Comparison of ENCODE assay signal across 11 cellular contexts in genomic region chr1:91712393-91712792, GRCh38.
DNase-seq lines count a peak whose midpoint lies in the region; ATAC-seq and TF ChIP-seq lines count a peak whose summit lies in the region.
"Had no signal": no experiment of that assay in that cellular context is flagged by ENCODE, and none has a peak within 500 bp of the region (broad histone marks: within the 10 kb centered on the region; RNA-seq: fewer than 3 reads in every experiment).

No MANE protein-coding gene starts in this region.

- intact Hi-C loops in lower lobe of right lung (cut with DNase I), result no loop called here
- intact Hi-C loops in thyroid gland (cut with DNase I), result no loop called here

- POLR2A ChIA-PET in T-cell (lab: Charles Lee), result interaction anchor here in 1 of 2 donors (0.5 kb wide), 1 partner anchor 1294 kb away, joined by 3 read pairs; no protein-coding TSS in a partner anchor

- H3K27ac Mint-ChIP-seq in activated T-cell treated with anti-CD3 and anti-CD28 coated beads, Interleukin-2, amount 50 U/mL, for 72 hours, result peak overlapping the region; percentile 93
- peak overlapping the region; percentile 12 to 20 for H3K27ac Mint-ChIP-seq in T-cell

- H3K36me3 ChIP-seq in lower lobe of right lung (peaks cover 49% of the 10 kb centered on the region), thyroid gland (peaks cover 0 to 9% of the 10 kb centered on the region in 2 donors), osteoblast (ENCODE audit: insufficient read depth, low read length) (peaks cover 4% of the 10 kb centered on the region)

- no peak for TF ChIP-seq POLR2A in thyroid gland (IDR thresholded peaks at IDR 0.05)

- no peak overlapping the region for H2AFZ ChIP-seq in osteoblast (ENCODE audit: low read length)

- H3K4me3 ChIP-seq in lower lobe of right lung (no peak overlapping the region), thyroid gland (replicated peaks in 1 of 3) (no peak overlapping the region), osteoblast (ENCODE audit: insufficient read depth, low read length) (no peak overlapping the region)

- 85 to 87% methylated on average over 3 of the region's 3 CpGs for WGBS in thyroid gland, 2 donors

- TF ChIP-seq CTCF in lower lobe of right lung (IDR thresholded peaks at IDR 0.05) (no peak), thyroid gland (IDR thresholded peaks at IDR 0.05) (no peak), osteoblast (IDR thresholded peaks at IDR 0.05; ENCODE audit: extremely low read depth, low read depth, low read length) (no peak)

- H3K36me3 Mint-ChIP-seq in activated T-cell treated with anti-CD3 and anti-CD28 coated beads, Interleukin-2, amount 50 U/mL, for 72 hours (ENCODE audit: insufficient read depth in 2 of 2), result peaks cover 0 to 4% of the 10 kb centered on the region in 2 donors
- peaks cover 85% of the 10 kb centered on the region for H3K36me3 Mint-ChIP-seq in T-cell

- no peaks in the 10 kb centered on the region for H3K79me2 ChIP-seq in osteoblast (ENCODE audit: insufficient read depth, low read length)

- peaks cover 51% of the 10 kb centered on the region for H3K4me1 Mint-ChIP-seq in activated T-cell treated with anti-CD3 and anti-CD28 coated beads, Interleukin-2, amount 50 U/mL, for 72 hours (ENCODE audit: low read depth)
- H3K4me1 Mint-ChIP-seq in T-cell, result peaks cover 14 to 30% (median 18%) of the 10 kb centered on the region in 3 donors

- H3K4me2 ChIP-seq in osteoblast (ENCODE audit: insufficient read depth, low read length), result no peak overlapping the region

- peak overlapping the region; percentile 72 to 88 for H3K4me3 Mint-ChIP-seq in activated T-cell treated with anti-CD3 and anti-CD28 coated beads, Interleukin-2, amount 50 U/mL, for 72 hours
- H3K4me3 Mint-ChIP-seq in T-cell, result no peak overlapping the region

- H3K9me3 Mint-ChIP-seq in activated T-cell treated with anti-CD3 and anti-CD28 coated beads, Interleukin-2, amount 50 U/mL, for 72 hours, result no peaks in the 10 kb centered on the region
- H3K9me3 Mint-ChIP-seq in T-cell, result no peaks in the 10 kb centered on the region

- ATAC-seq in activated T-cell treated with anti-CD3 and anti-CD28 coated beads, Interleukin-2, amount 50 U/mL, for 72 hours (replicated peaks in 1 of 2), result peak in 1 of 2 donors; percentile 21
- ATAC-seq in T-cell (replicated peaks in 1 of 4), result no peak
- no peak for ATAC-seq in lower lobe of right lung
- no peak for ATAC-seq in HG03139 (IDR thresholded peaks at IDR 0.05; ENCODE audit: unreplicated experiment)

- H3K9me3 ChIP-seq in lower lobe of right lung (no peaks in the 10 kb centered on the region), thyroid gland (no peaks in the 10 kb centered on the region), osteoblast (ENCODE audit: low read depth, low read length) (no peaks in the 10 kb centered on the region)

- DNase-seq in activated T-cell treated with anti-CD3 and anti-CD28 coated beads, Interleukin-2, amount 50 U/mL, for 72 hours, result no peak
- DNase-seq in activated T-cell treated with anti-CD3 and anti-CD28 coated beads, Interleukin-2, amount 50 U/mL, for 1 hour, result no peak
- DNase-seq in T-cell (no peak), lower lobe of right lung (no peak), thyroid gland (no peak), DMS153 (lab: John Stamatoyannopoulos, UW) (no peak), osteoblast (ENCODE audit: insufficient read length, low spot score, missing footprints) (no peak)
- DNase-seq: DND-41; NCI-H2227 treated with DMSO at 0.1 percent for 48 hours; stimulated activated CD4-positive, alpha-beta T cell treated with anti-CD3 and anti-CD28 coated beads, Interleukin-4, amount 100 ng/mL, for 4 hours had no signal

- H3K27me3 ChIP-seq in lower lobe of right lung (ENCODE audit: low read depth) (no peaks in the 10 kb centered on the region), thyroid gland (no peaks in the 10 kb centered on the region), osteoblast (ENCODE audit: insufficient read depth, low read length) (no peaks in the 10 kb centered on the region)

- CTCF ChIA-PET in T-cell (lab: Charles Lee), result interaction anchor here in 1 of 2 donors (1.9 kb wide), 1 partner anchor 200 kb away, joined by 7 read pairs; no protein-coding TSS in a partner anchor

- H4K20me1 ChIP-seq in osteoblast (ENCODE audit: insufficient read depth, low read length), result no peaks in the 10 kb centered on the region

- peaks cover 22% of the 10 kb centered on the region for H3K4me1 ChIP-seq in lower lobe of right lung
- peaks cover 14 to 22% of the 10 kb centered on the region in 2 donors for H3K4me1 ChIP-seq in thyroid gland
- H3K4me1 ChIP-seq in osteoblast (ENCODE audit: insufficient read depth, low read length), result peaks cover 10% of the 10 kb centered on the region

- no peaks in the 10 kb centered on the region for H3K27me3 Mint-ChIP-seq in activated T-cell treated with anti-CD3 and anti-CD28 coated beads, Interleukin-2, amount 50 U/mL, for 72 hours (ENCODE audit: low read depth)
- H3K27me3 Mint-ChIP-seq in T-cell, result no peaks in the 10 kb centered on the region

- H3K27ac ChIP-seq in lower lobe of right lung (peak overlapping the region; percentile 56), thyroid gland (peak overlapping the region; percentile 4 to 55 (median 54)), osteoblast (ENCODE audit: low read depth, low read length) (no peak overlapping the region)

Comparison
In these comparisons a context has a peak if more than half of its experiments do, and no peak if none do; other contexts are left out.
1. H3K4me3 Mint-ChIP-seq: peak in activated T-cell treated with anti-CD3 and anti-CD28 coated beads, Interleukin-2, amount 50 U/mL, for 72 hours (2 of 2); none in T-cell (0 of 3).